In genomic region chr2:189204322-189204941, GRCh38 we compare ENCODE assay signal across 12 cellular contexts. TPM values are rescaled to one million over a fixed set of nuclear protein-coding genes. Genes with fewer than 3 reads are reported as not detected.
DNase-seq lines count a peak whose midpoint lies in the region; ATAC-seq and TF ChIP-seq lines count a peak whose summit lies in the region.
"Had no signal": no experiment of that assay in that cellular context is flagged by ENCODE, and none has a peak within 500 bp of the region (broad histone marks: within the 10 kb centered on the region; RNA-seq: fewer than 3 reads in every experiment).

No MANE protein-coding gene starts in this region.

- in situ Hi-C loops in mammary epithelial cell (cut with MboI; ENCODE audit: low sequenced_read_pairs in 2 of 2): no loop called here

- ATAC-seq in HG02588 (IDR thresholded peaks at IDR 0.05; ENCODE audit: unreplicated experiment) (no peak), left colon (no peak)
- ATAC-seq: Right ventricle myocardium inferior had no signal

- no TSS peak for BruUV-seq in mammary epithelial cell (replicated peaks; lab: Mats Ljungman, UMichigan)

- TF ChIP-seq CTCF in OCI-LY3 (IDR thresholded peaks at IDR 0.05; ENCODE audit: low read depth, low read length) (no peak), mammary epithelial cell (conservative IDR thresholded peaks at IDR 0.05 in 1 of 2, IDR thresholded peaks at IDR 0.05 in 1 of 2; ENCODE audit: extremely low read depth in 1 of 2, insufficient read depth in 1 of 2, low read depth in 1 of 2, low read length in 2 of 2) (no peak)

- peak; percentile 67 for DNase-seq in ELR (ENCODE audit: low read depth)
- DNase-seq in mammary epithelial cell: peak; percentile 41
- peak; percentile 42 for DNase-seq in putamen (ENCODE audit: low spot score)
- no peak for DNase-seq in NCI-H1105 treated with DMSO at 0.1 percent for 48 hours (lab: John Stamatoyannopoulos, UW)
- DNase-seq in substantia nigra (lab: John Stamatoyannopoulos, UW): no peak
- DNase-seq in left colon: no peak
- DNase-seq: DMS53, NCI-H1694 treated with DMSO at 0.1 percent for 48 hours had no signal

- peak overlapping the region; percentile 71 for H3K9ac ChIP-seq in OCI-LY3 (ENCODE audit: low read length)
- no peak overlapping the region for H3K9ac ChIP-seq in mammary epithelial cell (ENCODE audit: insufficient read depth, low read length)
- H3K9ac ChIP-seq: neural progenitor cell had no signal

- H3K4me3 ChIP-seq in OCI-LY3 (ENCODE audit: low read length) (peak overlapping the region; percentile 82), mammary epithelial cell (replicated peaks in 1 of 3; ENCODE audit: insufficient read depth in 1 of 3, low read depth in 2 of 3, low read length in 3 of 3) (peak overlapping the region in 1 of 3 experiments; percentile 3)
- H3K4me3 ChIP-seq: neural progenitor cell had no signal

- H3K4me1 ChIP-seq in OCI-LY3 (ENCODE audit: low read length) (peaks cover 21% of the 10 kb centered on the region), mammary epithelial cell (ENCODE audit: insufficient read depth, low read length) (peaks cover 10% of the 10 kb centered on the region)

- H3K36me3 ChIP-seq in OCI-LY3 (replicated peaks; ENCODE audit: low read depth, low read length) (no peaks in the 10 kb centered on the region), mammary epithelial cell (ENCODE audit: insufficient read depth, low read length) (no peaks in the 10 kb centered on the region)
- H3K36me3 ChIP-seq: neural progenitor cell had no signal

- peak overlapping the region; percentile 94 for H3K4me2 ChIP-seq in OCI-LY3 (ENCODE audit: low read length)
- H3K4me2 ChIP-seq in mammary epithelial cell (ENCODE audit: insufficient read depth, low read depth, low read length): peak overlapping the region; percentile 59
- H3K4me2 ChIP-seq: neural progenitor cell had no signal

- H3K27me3 ChIP-seq in OCI-LY3 (ENCODE audit: low read depth, low read length) (no peaks in the 10 kb centered on the region), mammary epithelial cell (ENCODE audit: insufficient read depth, low read length) (no peaks in the 10 kb centered on the region)
- H3K27me3 ChIP-seq: neural progenitor cell had no signal

- CTCF ChIA-PET in mammary epithelial cell (lab: Charles Lee; ENCODE audit: low non-redundant PET): no interaction called here

- intact Hi-C loops in mammary epithelial cell (cut with micrococcal nuclease): loop anchor here (5.0 kb wide), 1 partner anchor 83 kb away; no protein-coding TSS in a partner anchor
- intact Hi-C loops in left colon (cut with DNase I, micrococcal nuclease): no loop called here

- dilution Hi-C loops in mammary epithelial cell (cut with HindIII; ENCODE audit: low sequenced_read_pairs): no loop called here

- H3K79me2 ChIP-seq in OCI-LY3 (ENCODE audit: low read length) (no peaks in the 10 kb centered on the region), mammary epithelial cell (ENCODE audit: insufficient read depth, low read length) (no peaks in the 10 kb centered on the region)

- H4K20me1 ChIP-seq in OCI-LY3 (ENCODE audit: insufficient read depth, low read length) (no peaks in the 10 kb centered on the region), mammary epithelial cell (ENCODE audit: insufficient read depth, low read length) (no peaks in the 10 kb centered on the region)

- no peaks in the 10 kb centered on the region for H3K9me3 ChIP-seq in OCI-LY3 (ENCODE audit: insufficient read depth, low read length)
- no peaks in the 10 kb centered on the region for H3K9me3 ChIP-seq in mammary epithelial cell (replicated peaks; ENCODE audit: insufficient read depth, low read length)

- H2AFZ ChIP-seq in OCI-LY3 (ENCODE audit: low read depth, low read length) (peak overlapping the region; percentile 99), mammary epithelial cell (ENCODE audit: low read depth, low read length) (peak overlapping the region; percentile 33)
- H2AFZ ChIP-seq: neural progenitor cell had no signal

- 19% methylated on average over 3 of the region's 3 CpGs for WGBS in mammary epithelial cell (ENCODE audit: low coverage, missing lambda C conversion rate)

- peak overlapping the region; percentile 30; the same call in 1 of the 2 replicates for H3K27ac ChIP-seq in OCI-LY3 (ENCODE audit: low read length)
- H3K27ac ChIP-seq in mammary epithelial cell (ENCODE audit: insufficient read depth, low read depth, low read length): peak overlapping the region; percentile 19
- no peak overlapping the region for H3K27ac ChIP-seq in substantia nigra (ENCODE audit: low read depth, low read length, poor library complexity, severe bottlenecking)
- H3K27ac ChIP-seq: neural progenitor cell had no signal

RNA-seq across cellular contexts. Expression of gene COL5A2, which starts 24.9 kb away (rescaled TPM):
- total RNA-seq in mammary epithelial cell (10 to 100 TPM in 1 of 2 donors, 1 to 10 TPM in 1; 9.6 to 51.7 TPM), left colon (10 to 100 TPM in 1 of 2 donors, 1 to 10 TPM in 1; 8.0 to 21.5 TPM)
- 13.3 TPM for polyA plus RNA-seq in mammary epithelial cell
- 25.6 TPM for polyA minus RNA-seq in mammary epithelial cell

Comparison
In these comparisons a context has a peak if more than half of its experiments do, and no peak if none do; other contexts are left out.
1. DNase-seq: peak in ELR (single experiment), mammary epithelial cell (single experiment) and putamen (single experiment); none in NCI-H1105 treated with DMSO at 0.1 percent for 48 hours (single experiment), substantia nigra (0 of 49) and left colon (0 of 2).